ENCODE assay signal across 2 cellular contexts in genomic region chr19:38989614-38990013, GRCh38. TPM values are rescaled to one million over a fixed set of nuclear protein-coding genes. Genes with fewer than 3 reads are reported as not detected.
"Had no signal": no experiment of that assay in that cellular context is flagged by ENCODE, and none has a peak within 500 bp of the region (broad histone marks: within the 10 kb centered on the region; RNA-seq: fewer than 3 reads in every experiment).

No MANE protein-coding gene starts in this region.

RNA-seq across cellular contexts. Expression of gene FBXO17, which starts 14.1 kb away (rescaled TPM):
- total RNA-seq: PC-3 had no signal

RNA-seq across cellular contexts. Expression of gene FBXO27, which starts 42.7 kb away (rescaled TPM):
- total RNA-seq: RPMI7951 had no signal
